ENCODE assay signal across 1 cellular context in genomic region chr13:60733933-60734332, GRCh38.
TF ChIP-seq lines count a peak whose summit lies in the region.

No MANE protein-coding gene starts in this region.

TF ChIP-seq in H1, 55 proteins besides CTCF, POLR2A, EP300 and RAD21:
- TF ChIP-seq CBX5 (IDR thresholded peaks at IDR 0.05; ENCODE audit: low read depth, low read length) (no peak), POLR2AphosphoS5 (IDR thresholded peaks at IDR 0.05; ENCODE audit: low read depth, low read length) (no peak), E2F6 (IDR thresholded peaks at IDR 0.05) (no peak)
